ENCODE assay signal across 1 cellular context in the genomic region with DNA sequence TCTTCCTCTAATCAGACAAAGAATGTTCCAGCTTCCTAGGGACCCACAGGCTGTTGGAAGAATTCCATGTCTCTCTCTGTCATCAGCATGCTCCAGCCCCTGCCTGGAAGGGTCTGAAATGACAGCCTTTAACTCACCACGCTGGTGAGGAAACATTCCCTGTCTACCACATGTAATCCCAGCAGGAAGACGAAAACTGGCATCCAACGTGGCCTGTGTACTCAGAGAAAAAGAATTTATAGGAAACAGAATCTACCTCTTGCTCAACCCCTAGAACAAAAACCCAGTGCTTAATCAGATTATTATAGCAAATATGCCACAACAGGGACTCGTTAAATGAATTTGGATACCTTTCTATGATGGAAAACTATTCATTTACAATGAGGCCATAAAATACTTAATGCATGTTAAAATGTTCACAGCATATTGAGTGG.
TF ChIP-seq lines count a peak whose summit lies in the region.

No MANE protein-coding gene starts in this region.

TF ChIP-seq in HEK293, 187 proteins besides CTCF, POLR2A, EP300 and RAD21 (continued from another document):
- TF ChIP-seq, protein P1, sequence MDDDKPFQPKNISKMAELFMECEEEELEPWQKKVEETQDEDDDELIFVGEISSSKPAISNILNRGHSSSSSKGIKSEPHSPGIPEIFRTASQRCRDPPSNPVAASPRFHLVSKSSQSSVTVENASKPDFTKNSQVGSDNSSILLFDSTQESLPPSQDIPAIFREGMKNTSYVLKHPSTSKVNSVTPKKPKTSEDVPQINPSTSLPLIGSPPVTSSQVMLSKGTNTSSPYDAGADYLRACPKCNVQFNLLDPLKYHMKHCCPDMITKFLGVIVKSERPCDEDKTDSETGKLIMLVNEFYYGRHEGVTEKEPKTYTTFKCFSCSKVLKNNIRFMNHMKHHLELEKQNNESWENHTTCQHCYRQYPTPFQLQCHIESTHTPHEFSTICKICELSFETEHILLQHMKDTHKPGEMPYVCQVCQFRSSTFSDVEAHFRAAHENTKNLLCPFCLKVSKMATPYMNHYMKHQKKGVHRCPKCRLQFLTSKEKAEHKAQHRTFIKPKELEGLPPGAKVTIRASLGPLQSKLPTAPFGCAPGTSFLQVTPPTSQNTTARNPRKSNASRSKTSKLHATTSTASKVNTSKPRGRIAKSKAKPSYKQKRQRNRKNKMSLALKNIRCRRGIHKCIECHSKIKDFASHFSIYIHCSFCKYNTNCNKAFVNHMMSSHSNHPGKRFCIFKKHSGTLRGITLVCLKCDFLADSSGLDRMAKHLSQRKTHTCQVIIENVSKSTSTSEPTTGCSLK (tag by site-specific recombination; IDR thresholded peaks at IDR 0.05), result no peak
- TF ChIP-seq, protein P2, sequence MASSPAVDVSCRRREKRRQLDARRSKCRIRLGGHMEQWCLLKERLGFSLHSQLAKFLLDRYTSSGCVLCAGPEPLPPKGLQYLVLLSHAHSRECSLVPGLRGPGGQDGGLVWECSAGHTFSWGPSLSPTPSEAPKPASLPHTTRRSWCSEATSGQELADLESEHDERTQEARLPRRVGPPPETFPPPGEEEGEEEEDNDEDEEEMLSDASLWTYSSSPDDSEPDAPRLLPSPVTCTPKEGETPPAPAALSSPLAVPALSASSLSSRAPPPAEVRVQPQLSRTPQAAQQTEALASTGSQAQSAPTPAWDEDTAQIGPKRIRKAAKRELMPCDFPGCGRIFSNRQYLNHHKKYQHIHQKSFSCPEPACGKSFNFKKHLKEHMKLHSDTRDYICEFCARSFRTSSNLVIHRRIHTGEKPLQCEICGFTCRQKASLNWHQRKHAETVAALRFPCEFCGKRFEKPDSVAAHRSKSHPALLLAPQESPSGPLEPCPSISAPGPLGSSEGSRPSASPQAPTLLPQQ (tag by site-specific recombination; IDR thresholded peaks at IDR 0.05), result peak; percentile 85
- TF ChIP-seq SCRT1 (tag by site-specific recombination; IDR thresholded peaks at IDR 0.05; ENCODE audit: borderline replicate concordance) (peak; percentile 81), ZNF146 (tag by site-specific recombination; IDR thresholded peaks at IDR 0.05) (no peak), ZNF140 (tag by site-specific recombination; IDR thresholded peaks at IDR 0.05) (no peak), ZNF76 (tag by site-specific recombination; IDR thresholded peaks at IDR 0.05; ENCODE audit: borderline replicate concordance, low read depth) (no peak), ZNF2 (tag by site-specific recombination; IDR thresholded peaks at IDR 0.05) (no peak), GLI2 (tag by site-specific recombination; IDR thresholded peaks at IDR 0.05; ENCODE audit: borderline replicate concordance, low read depth) (peak; percentile 75; the same call in 1 of the 2 replicates), ZNF791 (tag by site-specific recombination; IDR thresholded peaks at IDR 0.05) (no peak), YY2 (tag by site-specific recombination; IDR thresholded peaks at IDR 0.05) (no peak), FEZF1 (tag by site-specific recombination; IDR thresholded peaks at IDR 0.05) (peak; percentile 96), ZNF596 (tag by site-specific recombination; IDR thresholded peaks at IDR 0.05) (no peak), ZNF621 (tag by site-specific recombination; IDR thresholded peaks at IDR 0.05) (no peak), ZNF629 (tag by site-specific recombination; IDR thresholded peaks at IDR 0.05) (peak; percentile 67), ZNF837 (tag by site-specific recombination; IDR thresholded peaks at IDR 0.05) (no peak), ZBTB20 (tag by site-specific recombination; IDR thresholded peaks at IDR 0.05) (peak; percentile 28; the same call in 1 of the 2 replicates), ZNF426 (tag by site-specific recombination; IDR thresholded peaks at IDR 0.05) (no peak), KLF8 (tag by site-specific recombination; IDR thresholded peaks at IDR 0.05) (no peak), ZNF394 (tag by site-specific recombination; IDR thresholded peaks at IDR 0.05; ENCODE audit: borderline replicate concordance) (no peak), GLIS1 (tag by site-specific recombination; IDR thresholded peaks at IDR 0.05) (peak; percentile 69), ZNF391 (tag by site-specific recombination; IDR thresholded peaks at IDR 0.05; ENCODE audit: borderline replicate concordance, low read depth) (peak; percentile 93)
- TF ChIP-seq, protein P3, sequence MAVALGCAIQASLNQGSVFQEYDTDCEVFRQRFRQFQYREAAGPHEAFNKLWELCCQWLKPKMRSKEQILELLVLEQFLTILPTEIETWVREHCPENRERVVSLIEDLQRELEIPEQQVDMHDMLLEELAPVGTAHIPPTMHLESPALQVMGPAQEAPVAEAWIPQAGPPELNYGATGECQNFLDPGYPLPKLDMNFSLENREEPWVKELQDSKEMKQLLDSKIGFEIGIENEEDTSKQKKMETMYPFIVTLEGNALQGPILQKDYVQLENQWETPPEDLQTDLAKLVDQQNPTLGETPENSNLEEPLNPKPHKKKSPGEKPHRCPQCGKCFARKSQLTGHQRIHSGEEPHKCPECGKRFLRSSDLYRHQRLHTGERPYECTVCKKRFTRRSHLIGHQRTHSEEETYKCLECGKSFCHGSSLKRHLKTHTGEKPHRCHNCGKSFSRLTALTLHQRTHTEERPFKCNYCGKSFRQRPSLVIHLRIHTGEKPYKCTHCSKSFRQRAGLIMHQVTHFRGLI (tag by site-specific recombination; IDR thresholded peaks at IDR 0.05), result no peak
- TF ChIP-seq, protein P4, sequence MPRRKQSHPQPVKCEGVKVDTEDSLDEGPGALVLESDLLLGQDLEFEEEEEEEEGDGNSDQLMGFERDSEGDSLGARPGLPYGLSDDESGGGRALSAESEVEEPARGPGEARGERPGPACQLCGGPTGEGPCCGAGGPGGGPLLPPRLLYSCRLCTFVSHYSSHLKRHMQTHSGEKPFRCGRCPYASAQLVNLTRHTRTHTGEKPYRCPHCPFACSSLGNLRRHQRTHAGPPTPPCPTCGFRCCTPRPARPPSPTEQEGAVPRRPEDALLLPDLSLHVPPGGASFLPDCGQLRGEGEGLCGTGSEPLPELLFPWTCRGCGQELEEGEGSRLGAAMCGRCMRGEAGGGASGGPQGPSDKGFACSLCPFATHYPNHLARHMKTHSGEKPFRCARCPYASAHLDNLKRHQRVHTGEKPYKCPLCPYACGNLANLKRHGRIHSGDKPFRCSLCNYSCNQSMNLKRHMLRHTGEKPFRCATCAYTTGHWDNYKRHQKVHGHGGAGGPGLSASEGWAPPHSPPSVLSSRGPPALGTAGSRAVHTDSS (tag by site-specific recombination; IDR thresholded peaks at IDR 0.05), result peak; percentile 22; the same call in 1 of the 2 replicates
- TF ChIP-seq, protein P5, sequence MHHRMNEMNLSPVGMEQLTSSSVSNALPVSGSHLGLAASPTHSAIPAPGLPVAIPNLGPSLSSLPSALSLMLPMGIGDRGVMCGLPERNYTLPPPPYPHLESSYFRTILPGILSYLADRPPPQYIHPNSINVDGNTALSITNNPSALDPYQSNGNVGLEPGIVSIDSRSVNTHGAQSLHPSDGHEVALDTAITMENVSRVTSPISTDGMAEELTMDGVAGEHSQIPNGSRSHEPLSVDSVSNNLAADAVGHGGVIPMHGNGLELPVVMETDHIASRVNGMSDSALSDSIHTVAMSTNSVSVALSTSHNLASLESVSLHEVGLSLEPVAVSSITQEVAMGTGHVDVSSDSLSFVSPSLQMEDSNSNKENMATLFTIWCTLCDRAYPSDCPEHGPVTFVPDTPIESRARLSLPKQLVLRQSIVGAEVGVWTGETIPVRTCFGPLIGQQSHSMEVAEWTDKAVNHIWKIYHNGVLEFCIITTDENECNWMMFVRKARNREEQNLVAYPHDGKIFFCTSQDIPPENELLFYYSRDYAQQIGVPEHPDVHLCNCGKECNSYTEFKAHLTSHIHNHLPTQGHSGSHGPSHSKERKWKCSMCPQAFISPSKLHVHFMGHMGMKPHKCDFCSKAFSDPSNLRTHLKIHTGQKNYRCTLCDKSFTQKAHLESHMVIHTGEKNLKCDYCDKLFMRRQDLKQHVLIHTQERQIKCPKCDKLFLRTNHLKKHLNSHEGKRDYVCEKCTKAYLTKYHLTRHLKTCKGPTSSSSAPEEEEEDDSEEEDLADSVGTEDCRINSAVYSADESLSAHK (tag by site-specific recombination; IDR thresholded peaks at IDR 0.05), result peak; percentile 96
